Comparison of ENCODE assay signal across 10 cellular contexts in the genomic region with DNA sequence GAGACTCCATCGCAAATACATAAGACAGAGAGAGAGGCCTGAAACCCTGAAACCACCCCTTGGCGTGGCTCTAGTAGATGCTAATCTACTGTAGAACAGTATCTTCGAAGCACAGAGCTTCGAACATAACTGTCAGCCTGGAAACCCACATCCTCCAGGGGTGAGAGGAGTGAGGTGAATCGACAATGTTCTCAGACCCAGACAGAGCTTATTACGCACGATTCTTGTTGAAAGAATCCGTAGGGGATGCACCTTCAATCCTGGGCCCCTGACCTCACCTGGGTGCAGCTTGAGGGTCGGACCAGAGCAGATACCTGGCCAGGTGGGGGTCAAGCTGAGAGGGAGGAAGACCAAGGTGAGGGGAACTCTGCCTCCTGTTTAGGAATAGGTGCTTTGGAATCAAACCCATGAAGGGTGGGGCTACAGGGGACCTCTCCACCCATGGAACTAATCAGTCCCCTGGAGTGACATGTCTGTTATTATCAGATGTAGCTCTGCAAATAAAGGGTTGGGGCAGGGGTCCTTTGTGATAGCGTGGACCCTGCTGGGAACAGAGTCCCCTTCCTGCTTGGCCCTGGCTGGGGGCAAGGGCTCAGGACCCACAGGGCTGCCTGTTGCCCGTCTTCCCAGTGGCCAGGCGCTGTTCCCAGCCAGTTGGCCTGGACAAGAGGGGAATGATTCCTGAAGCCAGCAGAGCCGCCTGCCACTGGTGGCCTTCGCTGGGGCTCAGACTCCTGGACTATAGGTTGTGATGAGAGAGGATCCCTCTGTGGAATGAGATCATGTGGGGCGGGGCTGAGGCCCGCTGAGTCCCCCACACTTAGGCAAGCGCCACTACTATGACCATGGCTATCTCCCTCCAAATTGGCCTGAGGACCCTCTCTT. TPM values are rescaled to one million over a fixed set of nuclear protein-coding genes. Genes with fewer than 3 reads are reported as not detected.
DNase-seq lines count a peak whose midpoint lies in the region; ATAC-seq, FAIRE-seq and TF ChIP-seq lines count a peak whose summit lies in the region.
"Had no signal": no experiment of that assay in that cellular context is flagged by ENCODE, and none has a peak within 500 bp of the region (broad histone marks: within the 10 kb centered on the region; RNA-seq: fewer than 3 reads in every experiment).

No MANE protein-coding gene starts in this region.

- no peaks in the 10 kb centered on the region for H3K9me3 ChIP-seq in effector memory CD4-positive, alpha-beta T cell (ENCODE audit: control insufficient read depth, low read length)

- H3K4me1 ChIP-seq in effector memory CD4-positive, alpha-beta T cell (ENCODE audit: control insufficient read depth, insufficient read depth, low read length, poor library complexity, severe bottlenecking), result peaks cover 35% of the 10 kb centered on the region

- no peak for FAIRE-seq in D721Med (lab: Jason Lieb, UNC)
- FAIRE-seq: endometrium had no signal

- H3K27ac ChIP-seq in effector memory CD4-positive, alpha-beta T cell (ENCODE audit: insufficient read depth, low read length, poor library complexity, severe bottlenecking), result peak overlapping the region; percentile 86
- H3K27ac ChIP-seq in dorsolateral prefrontal cortex, result no peak overlapping the region

- H3K27me3 ChIP-seq in effector memory CD4-positive, alpha-beta T cell (replicated peaks; ENCODE audit: control insufficient read depth, insufficient read depth, low read length, poor library complexity, severe bottlenecking), result no peaks in the 10 kb centered on the region
- H3K27me3 ChIP-seq in dorsolateral prefrontal cortex, result no peaks in the 10 kb centered on the region

- DNase-seq in T-helper 22 cell (ENCODE audit: low read depth) (peak; percentile 63), dorsolateral prefrontal cortex (no peak), occipital lobe (lab: John Stamatoyannopoulos, UW) (no peak), D721Med (ENCODE audit: insufficient read length, low spot score) (no peak)
- DNase-seq in activated CD8-positive, alpha-beta memory T cell treated with anti-CD3 and anti-CD28 coated beads, Interleukin-2, amount 50 U/mL, for 1 hour (ENCODE audit: extremely low read depth), result peak; percentile 42
- peak; percentile 40 to 64 (median 45) for DNase-seq in effector memory CD4-positive, alpha-beta T cell
- DNase-seq in stimulated activated CD8-positive, alpha-beta memory T cell treated with anti-CD3 and anti-CD28 coated beads, Interleukin-12 subunit alpha, Interleukin-12 subunit beta, amount 100 ng/mL, for 4 hours (ENCODE audit: low read depth), result peak; percentile 13
- DNase-seq: DMS 273 treated with DMSO at 0.1 percent for 48 hours had no signal

- no peaks in the 10 kb centered on the region for H3K36me3 ChIP-seq in effector memory CD4-positive, alpha-beta T cell (ENCODE audit: control insufficient read depth, insufficient read depth, low read length)

- intact Hi-C loops in dorsolateral prefrontal cortex (cut with DNase I), result no loop called here

- ATAC-seq in GM19328 (IDR thresholded peaks at IDR 0.05; ENCODE audit: unreplicated experiment), result no peak

- TF ChIP-seq CTCF in dorsolateral prefrontal cortex (IDR thresholded peaks at IDR 0.05 in 54 of 56, conservative IDR thresholded peaks at IDR 0.05 in 2 of 56; ENCODE audit: low read depth in 1 of 56, partially characterized antibody in 56 of 56) (no peak), D721Med (IDR thresholded peaks at IDR 0.05; ENCODE audit: insufficient read depth, missing control alignments) (no peak)

- no peak overlapping the region for H3K4me3 ChIP-seq in effector memory CD4-positive, alpha-beta T cell (ENCODE audit: insufficient read depth, low read depth, low read length, poor library complexity, severe bottlenecking)
- H3K4me3 ChIP-seq in dorsolateral prefrontal cortex, result no peak overlapping the region

RNA-seq across cellular contexts. Expression of a gene that starts 41.2 kb away (rescaled TPM):
- total RNA-seq in dorsolateral prefrontal cortex (1 to 10 TPM in 98 of 120 experiments, under 1 TPM in 22; 0.32 to 4.4 (median 1.7) TPM), occipital lobe (not detected)

Comparison
In these comparisons a context has a peak if more than half of its experiments do, and no peak if none do; other contexts are left out.
1. DNase-seq: peak in T-helper 22 cell (single experiment), activated CD8-positive, alpha-beta memory T cell treated with anti-CD3 and anti-CD28 coated beads, Interleukin-2, amount 50 U/mL, for 1 hour (single experiment), effector memory CD4-positive, alpha-beta T cell (3 of 3) and stimulated activated CD8-positive, alpha-beta memory T cell treated with anti-CD3 and anti-CD28 coated beads, Interleukin-12 subunit alpha, Interleukin-12 subunit beta, amount 100 ng/mL, for 4 hours (single experiment); none in dorsolateral prefrontal cortex (0 of 10), occipital lobe (single experiment) and D721Med (single experiment).